12 cellular contexts compared by ENCODE assay signal in the genomic region with DNA sequence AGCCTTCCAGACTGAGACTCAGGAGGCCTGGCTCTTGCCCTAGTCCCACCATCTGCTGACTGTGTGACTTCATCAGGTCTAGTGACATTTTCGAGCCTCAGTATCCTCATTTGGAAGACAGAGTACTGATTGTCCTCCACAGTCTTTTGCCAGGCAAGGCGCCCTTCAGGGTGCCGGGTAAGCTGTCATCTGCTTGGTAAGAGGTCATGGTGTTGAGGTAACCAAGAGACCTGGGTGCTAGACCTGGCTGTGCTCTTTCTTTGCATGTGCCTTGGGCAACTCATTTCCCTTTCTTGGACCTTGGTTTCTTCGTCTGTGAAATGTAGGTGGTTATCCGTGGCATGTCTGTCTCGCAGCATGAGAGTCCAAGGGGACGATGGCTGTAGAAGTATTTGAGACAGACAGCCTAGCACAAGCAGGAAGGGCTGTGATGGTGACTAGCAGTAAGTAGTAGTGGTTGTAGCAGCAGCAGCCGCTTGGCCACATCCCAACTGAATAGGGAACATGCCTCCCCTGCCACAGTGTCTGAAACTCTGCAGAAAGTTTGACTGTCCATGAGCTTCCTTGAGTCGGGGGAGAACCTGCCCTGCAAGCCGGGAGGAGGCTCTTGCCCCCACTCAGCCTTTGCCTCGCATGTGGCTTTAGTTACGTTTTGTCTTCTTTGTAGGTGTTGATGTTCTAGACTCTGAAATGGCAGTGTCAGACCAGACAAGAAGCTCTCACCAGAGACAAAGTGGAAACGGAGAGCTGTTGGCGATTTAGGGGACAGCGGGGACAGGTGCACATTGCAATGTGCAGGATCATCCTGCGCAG. TPM values are rescaled to one million over a fixed set of nuclear protein-coding genes. Genes with fewer than 3 reads are reported as not detected.
DNase-seq lines count a peak whose midpoint lies in the region; ATAC-seq and TF ChIP-seq lines count a peak whose summit lies in the region.
"Had no signal": no experiment of that assay in that cellular context is flagged by ENCODE, and none has a peak within 500 bp of the region (broad histone marks: within the 10 kb centered on the region; RNA-seq: fewer than 3 reads in every experiment).

No MANE protein-coding gene starts in this region.

- peaks cover 70% of the 10 kb centered on the region for H3K36me3 ChIP-seq in BLaER1

- peak overlapping the region in 4 of 6 donors; percentile 9 to 90 (median 56) for H3K27ac Mint-ChIP-seq in naive B cell

- H3K36me3 Mint-ChIP-seq in naive B cell = peaks cover 6 to 23% of the 10 kb centered on the region in 2 donors

- peak overlapping the region; percentile 75 for H3K4me2 ChIP-seq in BLaER1

- H3K4me3 Mint-ChIP-seq in naive B cell = no peak overlapping the region
- H3K4me3 Mint-ChIP-seq: IgD-negative memory B cell had no signal

- H3K27me3 ChIP-seq in BLaER1 = no peaks in the 10 kb centered on the region

- H3K27me3 Mint-ChIP-seq in naive B cell = no peaks in the 10 kb centered on the region
- H3K27me3 Mint-ChIP-seq: IgD-negative memory B cell had no signal

- H3K4me1 ChIP-seq in BLaER1 = peaks cover 75% of the 10 kb centered on the region

- no peak for TF ChIP-seq CTCF in GM13977 (IDR thresholded peaks at IDR 0.05; ENCODE audit: extremely low read depth, insufficient read depth, missing control alignments)

- H3K4me3 ChIP-seq in BLaER1 = no peak overlapping the region

- no peaks in the 10 kb centered on the region for H3K9me3 ChIP-seq in BLaER1

- peak; percentile 55 for DNase-seq in G401 (ENCODE audit: low spot score)
- peak; percentile 65 for DNase-seq in activated effector memory CD4-positive, alpha-beta T cell treated with anti-CD3 and anti-CD28 coated beads, Interleukin-2, amount 50 U/mL, for 16 hours
- no peak for DNase-seq in naive B cell
- DNase-seq in GM13977 (ENCODE audit: low spot score) = no peak
- no peak for DNase-seq in NCI-H82 (lab: John Stamatoyannopoulos, UW)
- no peak for DNase-seq in HPDE6-E6E7 (ENCODE audit: extremely low spot score)
- DNase-seq in NCI-H1105 treated with DMSO at 0.1 percent for 48 hours (lab: John Stamatoyannopoulos, UW) = no peak
- DNase-seq: activated CD4-positive, CD25-positive, alpha-beta regulatory T cell treated with anti-CD3 and anti-CD28 coated beads, Interleukin-2, amount 50 U/mL, for 72 hours; DMS153; NCI-H2107 had no signal

- H4K20me1 ChIP-seq in BLaER1 = peaks cover 100% of the 10 kb centered on the region

- no peak overlapping the region for H3K27ac ChIP-seq in BLaER1

- ATAC-seq in naive B cell (ENCODE audit: low read depth in 2 of 2) = no peak

- in situ Hi-C loops in G401 (cut with HindIII; ENCODE audit: low sequenced_read_pairs) = no loop called here
- in situ Hi-C loops in GM13977 (cut with MboI; ENCODE audit: low pct_unique_long_range_greater_than_20kb, low sequenced_read_pairs, unreplicated experiment) = no loop called here

- no peaks in the 10 kb centered on the region for H3K9me3 Mint-ChIP-seq in naive B cell
- H3K9me3 Mint-ChIP-seq: IgD-negative memory B cell had no signal

- H3K9ac ChIP-seq in BLaER1 = no peak overlapping the region

- peaks cover 61 to 77% (median 70%) of the 10 kb centered on the region in 3 donors for H3K4me1 Mint-ChIP-seq in naive B cell

RNA-seq across cellular contexts. Expression of a gene that starts 40.3 kb away (rescaled TPM):
- total RNA-seq in G401 (2014; rRNA removed; shearing (Covaris generic)) = 38.1 and 53.8 TPM in 2 replicates
- polyA plus RNA-seq in naive B cell (ENCODE audit: low read depth in 6 of 6) = 100 to 1,000 TPM in 2 of 6 donors, 10 to 100 TPM in 4; 76.5 to 135 (median 89.8) TPM

RNA-seq across cellular contexts. Expression of a gene that starts 53.9 kb away (rescaled TPM):
- total RNA-seq in G401 (2014; rRNA removed; shearing (Covaris generic)) = 0.95 and 5.0 TPM in 2 replicates
- 1 to 10 TPM in 3 of 6 donors, under 1 TPM in 3; 0.29 to 3.6 (median 0.96) TPM for polyA plus RNA-seq in naive B cell (ENCODE audit: low read depth in 6 of 6)

Comparison
In these comparisons a context has a peak if more than half of its experiments do, and no peak if none do; other contexts are left out.
1. DNase-seq: peak in G401 (single experiment) and activated effector memory CD4-positive, alpha-beta T cell treated with anti-CD3 and anti-CD28 coated beads, Interleukin-2, amount 50 U/mL, for 16 hours (single experiment); none in naive B cell (single experiment), GM13977 (single experiment), NCI-H82 (single experiment), HPDE6-E6E7 (single experiment) and NCI-H1105 treated with DMSO at 0.1 percent for 48 hours (single experiment).